Comparison of ENCODE assay signal across 31 cellular contexts in genomic region chr15:36774765-36775164, GRCh38.
"Had no signal": no experiment of that assay in that cellular context is flagged by ENCODE, and none has a peak within 500 bp of the region (broad histone marks: within the 10 kb centered on the region; RNA-seq: fewer than 3 reads in every experiment).

No MANE protein-coding gene starts in this region.

- H3K27me3 ChIP-seq: brain microvascular endothelial cell, esophagus muscularis mucosa, foreskin keratinocyte, gastrocnemius medialis had no signal

- H3K4me3 ChIP-seq: esophagus muscularis mucosa, gastrocnemius medialis had no signal

- H3K27ac ChIP-seq: brain microvascular endothelial cell, esophagus muscularis mucosa, foreskin keratinocyte, gastrocnemius medialis, WERI-Rb-1 had no signal

- DNase-seq: activated B cell treated with CpG ODN at 0.5 μM for 24 hours; activated CD4-positive, alpha-beta T cell treated with anti-CD3 and anti-CD28 coated beads for 48 hours; activated CD4-positive, alpha-beta T cell treated with anti-CD3 and anti-CD28 coated beads, Interleukin-2, amount 50 U/mL, for 1 hour; activated CD4-positive, alpha-beta T cell treated with anti-CD3 and anti-CD28 coated beads, Interleukin-2, amount 50 U/mL, for 48 hours; activated CD8-positive, alpha-beta memory T cell treated with anti-CD3 and anti-CD28 coated beads for 24 hours; activated CD8-positive, alpha-beta T cell treated with anti-CD3 and anti-CD28 coated beads for 36 hours; activated effector memory CD4-positive, alpha-beta T cell treated with Interleukin-2 at 50 U/mL for 16 hours; activated gamma-delta T cell treated with Interleukin-2 at 50 U/mL for 16 hours; activated naive CD4-positive, alpha-beta T cell treated with anti-CD3 and anti-CD28 coated beads, Interleukin-2, amount 50 U/mL, for 16 hours; activated naive CD4-positive, alpha-beta T cell treated with Interleukin-2 at 50 U/mL for 16 hours; activated T-cell treated with anti-CD3 and anti-CD28 coated beads, Interleukin-2, amount 50 U/mL, for 4 hours; amniotic stem cell; anterior cingulate cortex; brain microvascular endothelial cell; caudate nucleus; cortex of kidney; dermis blood vessel endothelial cell; effector CD4-positive, alpha-beta T cell; effector memory CD8-positive, alpha-beta T cell; erythroblast; foreskin keratinocyte; gastrocnemius medialis; T-helper 1 cell; T-helper 17 cell; T1000; WERI-Rb-1 had no signal

- H3K4me3 Mint-ChIP-seq: activated B cell treated with CpG ODN at 0.5 μM for 24 hours; activated CD8-positive, alpha-beta T cell treated with anti-CD3 and anti-CD28 coated beads for 36 hours; activated naive CD8-positive, alpha-beta T cell; activated T-cell treated with anti-CD3 and anti-CD28 coated beads, Interleukin-2, amount 50 U/mL, for 4 hours; activated T-helper 17 cell treated with anti-CD3 and anti-CD28 coated beads, Interleukin-2, amount 50 U/mL, for 72 hours; effector memory CD8-positive, alpha-beta T cell; T-helper 17 cell; T-helper 2 cell treated with Interferon-gamma antibody and Interleukin-4, amounts not matched to agents 5 μg/mL and 100 μg/mL, for 36 hours had no signal

- ATAC-seq: activated CD4-positive, CD25-positive, alpha-beta regulatory T cell treated with anti-CD3 and anti-CD28 coated beads, Interleukin-2, amount 50 U/mL, for 24 hours; activated CD8-positive, alpha-beta T cell treated with anti-CD3 and anti-CD28 coated beads for 36 hours; activated T-cell treated with anti-CD3 and anti-CD28 coated beads, Interleukin-2, amount 50 U/mL, for 4 hours; activated T-helper 17 cell treated with anti-CD3 and anti-CD28 coated beads, Interleukin-2, amount 50 U/mL, for 72 hours; effector memory CD8-positive, alpha-beta T cell; foreskin keratinocyte; gastrocnemius medialis; T-helper 17 cell had no signal

- H3K4me1 Mint-ChIP-seq: activated B cell treated with CpG ODN at 0.5 μM for 24 hours; activated T-helper 17 cell treated with anti-CD3 and anti-CD28 coated beads, Interleukin-2, amount 50 U/mL, for 72 hours; T-helper 17 cell had no signal

- H3K9me3 ChIP-seq: esophagus muscularis mucosa, gastrocnemius medialis had no signal

- H3K27me3 Mint-ChIP-seq: activated B cell treated with CpG ODN at 0.5 μM for 24 hours; activated CD8-positive, alpha-beta T cell treated with anti-CD3 and anti-CD28 coated beads for 36 hours; activated naive CD8-positive, alpha-beta T cell; activated T-helper 17 cell treated with anti-CD3 and anti-CD28 coated beads, Interleukin-2, amount 50 U/mL, for 72 hours; effector memory CD8-positive, alpha-beta T cell; T-helper 17 cell had no signal

- H3K27ac Mint-ChIP-seq: activated B cell treated with CpG ODN at 0.5 μM for 24 hours; activated CD8-positive, alpha-beta T cell treated with anti-CD3 and anti-CD28 coated beads for 36 hours; activated naive CD8-positive, alpha-beta T cell; activated T-helper 17 cell treated with anti-CD3 and anti-CD28 coated beads, Interleukin-2, amount 50 U/mL, for 72 hours; effector memory CD8-positive, alpha-beta T cell; T-helper 17 cell; T-helper 2 cell treated with Interferon-gamma antibody and Interleukin-4, amounts not matched to agents 5 μg/mL and 100 μg/mL, for 36 hours had no signal

- H3K9me3 Mint-ChIP-seq: activated B cell treated with CpG ODN at 0.5 μM for 24 hours; activated CD8-positive, alpha-beta T cell treated with anti-CD3 and anti-CD28 coated beads for 36 hours; activated T-cell treated with anti-CD3 and anti-CD28 coated beads, Interleukin-2, amount 50 U/mL, for 4 hours; activated T-helper 17 cell treated with anti-CD3 and anti-CD28 coated beads, Interleukin-2, amount 50 U/mL, for 72 hours; effector memory CD8-positive, alpha-beta T cell; T-helper 2 cell treated with Interferon-gamma antibody and Interleukin-4, amounts not matched to agents 5 μg/mL and 100 μg/mL, for 36 hours had no signal

- H3K4me1 ChIP-seq: foreskin keratinocyte, gastrocnemius medialis had no signal

- H3K36me3 ChIP-seq: brain microvascular endothelial cell, esophagus muscularis mucosa, gastrocnemius medialis, WERI-Rb-1 had no signal
